ENCODE assay signal across 1 cellular context in the genomic region with DNA sequence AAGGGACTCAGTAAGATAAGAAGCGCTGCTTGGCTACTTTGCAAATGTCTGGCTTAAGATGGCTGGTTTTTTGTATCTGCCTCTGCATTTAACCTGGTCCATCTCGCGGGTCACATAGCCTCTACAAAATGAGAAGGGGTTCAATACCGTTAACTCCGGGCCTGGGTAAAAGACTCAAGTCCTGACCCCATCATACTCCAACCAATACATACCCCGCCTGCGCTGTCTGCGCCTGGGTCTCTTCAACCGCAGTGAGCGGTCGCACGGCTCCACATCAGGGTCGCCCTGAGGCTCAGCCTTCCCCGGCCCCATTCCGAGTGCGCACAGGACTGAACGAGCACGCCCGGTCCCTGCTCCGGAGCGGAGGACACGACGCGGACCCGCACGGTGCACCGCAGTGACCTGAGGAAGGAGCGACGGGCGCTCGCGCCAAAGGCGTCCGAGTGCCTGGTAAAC.
TF ChIP-seq lines count a peak whose summit lies in the region.

No MANE protein-coding gene starts in this region.

TF ChIP-seq in liver, 16 proteins besides CTCF, POLR2A, EP300 and RAD21 (continued from another document):
- TF ChIP-seq ZBTB33 (IDR thresholded peaks at IDR 0.05), result no peak
TF ChIP-seq in liver: peak in this region for 0.
